ENCODE assay signal across 14 cellular contexts in genomic region chr7:127717502-127718125, GRCh38.
A peak's percentile ranks its signal among the peaks of the same experiment; 100 is the strongest.
DNase-seq lines count a peak whose midpoint lies in the region; ATAC-seq and TF ChIP-seq lines count a peak whose summit lies in the region.
"Had no signal": no experiment of that assay in that cellular context is flagged by ENCODE, and none has a peak within 500 bp of the region (broad histone marks: within the 10 kb centered on the region; RNA-seq: fewer than 3 reads in every experiment).

No MANE protein-coding gene starts in this region.

- ATAC-seq in stimulated activated naive CD8-positive, alpha-beta T cell treated with anti-CD3 and anti-CD28 coated beads, Interleukin-15, amount 100 ng/mL, for 72 hours = peak; percentile 39
- ATAC-seq: right lobe of liver had no signal

- H3K9me3 ChIP-seq in breast epithelium (no peaks in the 10 kb centered on the region), mammary epithelial cell (replicated peaks; ENCODE audit: insufficient read depth, low read length) (no peaks in the 10 kb centered on the region)
- H3K9me3 ChIP-seq: right lobe of liver had no signal

- H3K36me3 ChIP-seq in breast epithelium (no peaks in the 10 kb centered on the region), mammary epithelial cell (ENCODE audit: insufficient read depth, low read length) (peaks cover 21% of the 10 kb centered on the region)

- intact Hi-C loops in MCF 10A (cut with micrococcal nuclease) (no loop called here), breast epithelium (cut with DNase I; ENCODE audit: low total_unique reads) (no loop called here), mammary epithelial cell (cut with micrococcal nuclease) (no loop called here)

- BruUV-seq in MCF 10A (replicated peaks; lab: Mats Ljungman, UMichigan) = no TSS peak
- no TSS peak for BruUV-seq in mammary epithelial cell (replicated peaks; lab: Mats Ljungman, UMichigan)

- H3K27me3 Mint-ChIP-seq in MCF 10A (ENCODE audit: insufficient read depth, unreplicated experiment) (no peaks in the 10 kb centered on the region), glutamatergic neuron (ENCODE audit: unreplicated experiment) (peaks cover 3% of the 10 kb centered on the region)
- no peaks in the 10 kb centered on the region for H3K27me3 Mint-ChIP-seq in stimulated activated naive CD8-positive, alpha-beta T cell treated with anti-CD3 and anti-CD28 coated beads, Interleukin-15, amount 100 ng/mL, for 72 hours

- 88% methylated on average over 4 of the region's 4 CpGs for WGBS in mammary epithelial cell (ENCODE audit: low coverage, missing lambda C conversion rate)

- CTCF ChIA-PET in MCF 10A (lab: Yijun Ruan, JAX) = interaction anchor here (0.6 to 5.6 kb wide), 3 partner anchors 9 to 491 kb away, joined by 3 to 50 read pairs (median 4); no protein-coding TSS in a partner anchor
- CTCF ChIA-PET in mammary epithelial cell (lab: Charles Lee; ENCODE audit: low non-redundant PET) = no interaction called here

- TF ChIP-seq POLR2A in breast epithelium (IDR thresholded peaks at IDR 0.05) = no peak

- H3K9me3 Mint-ChIP-seq in MCF 10A (ENCODE audit: unreplicated experiment) (no peaks in the 10 kb centered on the region), glutamatergic neuron (ENCODE audit: unreplicated experiment) (no peaks in the 10 kb centered on the region)
- no peaks in the 10 kb centered on the region for H3K9me3 Mint-ChIP-seq in stimulated activated naive CD8-positive, alpha-beta T cell treated with anti-CD3 and anti-CD28 coated beads, Interleukin-15, amount 100 ng/mL, for 72 hours

- no peak overlapping the region for H3K9ac ChIP-seq in mammary epithelial cell (ENCODE audit: insufficient read depth, low read length)

- DNase-seq in MCF 10A (ENCODE audit: unreplicated experiment) (peak; percentile 5), breast epithelium (ENCODE audit: low spot score in 2 of 2) (no peak), NCI-H2029 treated with DMSO at 0.1 percent for 48 hours (lab: John Stamatoyannopoulos, UW) (peak; percentile 63), mammary epithelial cell (peak; percentile 64), cerebellum (ENCODE audit: low spot score) (no peak), glutamatergic neuron (no peak), iPS-NIHi11 (ENCODE audit: low spot score) (no peak)
- no peak for DNase-seq in stimulated activated naive CD8-positive, alpha-beta T cell treated with anti-CD3 and anti-CD28 coated beads, Interleukin-15, amount 100 ng/mL, for 72 hours
- DNase-seq: AML-193; KBM-7; nephron progenitor cell; right lobe of liver; stimulated activated naive CD4-positive, alpha-beta T cell treated with Interleukin-2 at 50 U/mL for 16 hours; T1000 had no signal

- peaks cover 5% of the 10 kb centered on the region for H4K20me1 ChIP-seq in mammary epithelial cell (ENCODE audit: insufficient read depth, low read length)

- in situ Hi-C loops in mammary epithelial cell (cut with MboI; ENCODE audit: low sequenced_read_pairs in 2 of 2) = loop anchor here (10.0 to 25.0 kb wide), 2 partner anchors 487 to 495 kb away; no protein-coding TSS in a partner anchor

- H3K4me2 ChIP-seq in mammary epithelial cell (ENCODE audit: insufficient read depth, low read depth, low read length) = no peak overlapping the region

- H3K4me3 Mint-ChIP-seq in MCF 10A (ENCODE audit: unreplicated experiment) (no peak overlapping the region), glutamatergic neuron (ENCODE audit: unreplicated experiment) (no peak overlapping the region)
- no peak overlapping the region for H3K4me3 Mint-ChIP-seq in stimulated activated naive CD8-positive, alpha-beta T cell treated with anti-CD3 and anti-CD28 coated beads, Interleukin-15, amount 100 ng/mL, for 72 hours
- H3K4me3 Mint-ChIP-seq: nephron progenitor cell had no signal

- H3K27ac ChIP-seq in breast epithelium (no peak overlapping the region), mammary epithelial cell (ENCODE audit: insufficient read depth, low read depth, low read length) (peak overlapping the region; percentile 16)
- H3K27ac ChIP-seq: right lobe of liver had no signal

- dilution Hi-C loops in mammary epithelial cell (cut with HindIII; ENCODE audit: low sequenced_read_pairs) = loop anchor here (25.0 kb wide), 1 partner anchor 495 kb away; no protein-coding TSS in a partner anchor

- H3K27me3 ChIP-seq in breast epithelium (no peaks in the 10 kb centered on the region), mammary epithelial cell (ENCODE audit: insufficient read depth, low read length) (no peaks in the 10 kb centered on the region)
- H3K27me3 ChIP-seq: right lobe of liver had no signal

- TF ChIP-seq CTCF in MCF 10A (IDR thresholded peaks at IDR 0.05; ENCODE audit: unreplicated experiment) (no peak), breast epithelium (IDR thresholded peaks at IDR 0.05) (no peak), mammary epithelial cell (conservative IDR thresholded peaks at IDR 0.05 in 1 of 2, IDR thresholded peaks at IDR 0.05 in 1 of 2; ENCODE audit: extremely low read depth in 1 of 2, insufficient read depth in 1 of 2, low read depth in 1 of 2, low read length in 2 of 2) (no peak), glutamatergic neuron (IDR thresholded peaks at IDR 0.05; ENCODE audit: partially characterized antibody, unreplicated experiment) (no peak)

- H3K27ac Mint-ChIP-seq in MCF 10A (ENCODE audit: low read depth, unreplicated experiment) (no peak overlapping the region), glutamatergic neuron (ENCODE audit: unreplicated experiment) (no peak overlapping the region)
- no peak overlapping the region for H3K27ac Mint-ChIP-seq in stimulated activated naive CD8-positive, alpha-beta T cell treated with anti-CD3 and anti-CD28 coated beads, Interleukin-15, amount 100 ng/mL, for 72 hours
- H3K27ac Mint-ChIP-seq: nephron progenitor cell had no signal

- H2AFZ ChIP-seq in mammary epithelial cell (ENCODE audit: low read depth, low read length) = no peak overlapping the region

- no peak overlapping the region for H3K4me3 ChIP-seq in breast epithelium
- no peak overlapping the region for H3K4me3 ChIP-seq in mammary epithelial cell (replicated peaks in 1 of 3; ENCODE audit: insufficient read depth in 1 of 3, low read depth in 2 of 3, low read length in 3 of 3)
- H3K4me3 ChIP-seq: right lobe of liver had no signal

- H3K4me1 Mint-ChIP-seq in MCF 10A (ENCODE audit: insufficient read depth, unreplicated experiment) (no peaks in the 10 kb centered on the region), glutamatergic neuron (ENCODE audit: low read depth, unreplicated experiment) (peaks cover 12% of the 10 kb centered on the region)
- H3K4me1 Mint-ChIP-seq in stimulated activated naive CD8-positive, alpha-beta T cell treated with anti-CD3 and anti-CD28 coated beads, Interleukin-15, amount 100 ng/mL, for 72 hours = peaks cover 13% of the 10 kb centered on the region
- H3K4me1 Mint-ChIP-seq: nephron progenitor cell had no signal

- H3K79me2 ChIP-seq in mammary epithelial cell (ENCODE audit: insufficient read depth, low read length) = peaks cover 83% of the 10 kb centered on the region

- H3K36me3 Mint-ChIP-seq in MCF 10A (ENCODE audit: insufficient read depth, unreplicated experiment) = peaks cover 80% of the 10 kb centered on the region
- peaks cover 2% of the 10 kb centered on the region for H3K36me3 Mint-ChIP-seq in glutamatergic neuron (ENCODE audit: unreplicated experiment)

- H3K4me1 ChIP-seq in breast epithelium = no peaks in the 10 kb centered on the region
- peaks cover 3% of the 10 kb centered on the region for H3K4me1 ChIP-seq in mammary epithelial cell (ENCODE audit: insufficient read depth, low read length)
- H3K4me1 ChIP-seq: right lobe of liver had no signal

- POLR2A ChIA-PET in MCF 10A (lab: Yijun Ruan, JAX) = no interaction called here

Comparison
In these comparisons a context has a peak if more than half of its experiments do, and no peak if none do; other contexts are left out.
1. DNase-seq: peak in MCF 10A (single experiment), NCI-H2029 treated with DMSO at 0.1 percent for 48 hours (single experiment) and mammary epithelial cell (single experiment); none in breast epithelium (0 of 2), stimulated activated naive CD8-positive, alpha-beta T cell treated with anti-CD3 and anti-CD28 coated beads, Interleukin-15, amount 100 ng/mL, for 72 hours (0 of 2), cerebellum (single experiment), glutamatergic neuron (single experiment) and iPS-NIHi11 (single experiment).